1 cellular context compared by ENCODE assay signal in genomic region chr7:81036041-81036440, GRCh38.
TF ChIP-seq lines count a peak whose summit lies in the region.

No MANE protein-coding gene starts in this region.

TF ChIP-seq in IMR-90, 13 proteins besides CTCF, POLR2A, EP300 and RAD21 (continued from another document):
- TF ChIP-seq MXI1 (IDR thresholded peaks at IDR 0.05; ENCODE audit: borderline replicate concordance, low read depth, low read length) (no peak), RFX5 (IDR thresholded peaks at IDR 0.05; ENCODE audit: low read depth, low read length) (no peak), BHLHE40 (IDR thresholded peaks at IDR 0.05; ENCODE audit: low read depth, low read length) (no peak), MAFK (IDR thresholded peaks at IDR 0.05; ENCODE audit: low read depth, low read length) (no peak), CHD1 (IDR thresholded peaks at IDR 0.05; ENCODE audit: low read depth, low read length) (no peak)
